In the genomic region with DNA sequence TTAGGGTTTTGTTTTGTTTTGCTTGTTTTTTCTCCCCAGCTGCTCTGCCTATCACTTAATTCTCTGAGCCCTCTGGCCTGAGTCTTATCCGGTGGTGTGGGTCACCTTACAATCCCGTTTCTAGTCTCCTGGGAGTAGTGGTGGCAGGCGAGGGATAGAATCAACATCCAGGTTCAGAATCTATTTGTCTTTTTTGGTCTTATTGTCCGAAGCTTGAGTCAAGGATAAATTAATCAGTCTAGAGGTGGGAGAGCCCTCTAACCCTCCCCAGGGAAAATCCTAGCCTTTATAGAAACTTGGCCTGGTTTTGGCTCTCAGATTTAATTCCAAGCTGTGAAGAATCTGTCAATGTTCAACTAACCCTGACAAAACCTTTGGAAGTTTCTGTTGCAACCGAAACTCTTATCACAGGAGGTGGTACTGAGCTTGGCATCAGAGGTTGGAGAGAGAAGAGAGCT, we compare ENCODE assay signal across 17 cellular contexts.
A peak's percentile ranks its signal among the peaks of the same experiment; 100 is the strongest.
DNase-seq lines count a peak whose midpoint lies in the region; ATAC-seq and TF ChIP-seq lines count a peak whose summit lies in the region.
"Had no signal": no experiment of that assay in that cellular context is flagged by ENCODE, and none has a peak within 500 bp of the region (broad histone marks: within the 10 kb centered on the region; RNA-seq: fewer than 3 reads in every experiment).

No MANE protein-coding gene starts in this region.

- TF ChIP-seq CTCF in body of pancreas (IDR thresholded peaks at IDR 0.05) (no peak), stomach (IDR thresholded peaks at IDR 0.05) (no peak), GM10248 (IDR thresholded peaks at IDR 0.05; ENCODE audit: control extremely low read depth, extremely low read depth, low read depth, missing control alignments) (no peak)

- H4K5ac ChIP-seq in mesendoderm (ENCODE audit: low read length): no peak overlapping the region

- H3K36me3 ChIP-seq in body of pancreas (replicated peaks in 1 of 2; ENCODE audit: insufficient read depth in 1 of 2, low read depth in 2 of 2): no peaks in the 10 kb centered on the region
- no peaks in the 10 kb centered on the region for H3K36me3 ChIP-seq in mesendoderm (ENCODE audit: control insufficient read depth, insufficient read depth, low read length)
- H3K36me3 ChIP-seq in stomach: no peaks in the 10 kb centered on the region
- H3K36me3 ChIP-seq: suprapubic skin had no signal

- H3K4me3 Mint-ChIP-seq in activated T-helper 17 cell treated with anti-CD3 and anti-CD28 coated beads, Interleukin-2, amount 50 U/mL, for 72 hours: no peak overlapping the region
- H3K4me3 Mint-ChIP-seq: B cell; effector memory CD8-positive, alpha-beta T cell; natural killer cell; T-cell had no signal

- no peaks in the 10 kb centered on the region for H3K36me3 Mint-ChIP-seq in activated T-helper 17 cell treated with anti-CD3 and anti-CD28 coated beads, Interleukin-2, amount 50 U/mL, for 72 hours (ENCODE audit: low read depth)
- H3K36me3 Mint-ChIP-seq: natural killer cell had no signal

- no peak overlapping the region for H3K9ac ChIP-seq in mesendoderm (ENCODE audit: low read length)

- H2AK5ac ChIP-seq in mesendoderm (ENCODE audit: low read length): no peak overlapping the region

- no peaks in the 10 kb centered on the region for H3K4me1 Mint-ChIP-seq in activated T-helper 17 cell treated with anti-CD3 and anti-CD28 coated beads, Interleukin-2, amount 50 U/mL, for 72 hours
- H3K4me1 Mint-ChIP-seq: B cell had no signal

- H3K9me3 ChIP-seq in body of pancreas: no peaks in the 10 kb centered on the region
- H3K9me3 ChIP-seq in stomach: no peaks in the 10 kb centered on the region
- H3K9me3 ChIP-seq: suprapubic skin had no signal

- H4K8ac ChIP-seq in mesendoderm (ENCODE audit: low read depth, low read length): no peak overlapping the region

- H3K79me1 ChIP-seq in mesendoderm (ENCODE audit: low read length): no peaks in the 10 kb centered on the region

- H2BK120ac ChIP-seq in mesendoderm (ENCODE audit: low read depth, low read length): no peak overlapping the region

- no peaks in the 10 kb centered on the region for H3K9me3 Mint-ChIP-seq in activated T-helper 17 cell treated with anti-CD3 and anti-CD28 coated beads, Interleukin-2, amount 50 U/mL, for 72 hours
- H3K9me3 Mint-ChIP-seq: effector memory CD8-positive, alpha-beta T cell; natural killer cell; T-cell had no signal

- H3K27ac Mint-ChIP-seq in activated T-helper 17 cell treated with anti-CD3 and anti-CD28 coated beads, Interleukin-2, amount 50 U/mL, for 72 hours: no peak overlapping the region
- H3K27ac Mint-ChIP-seq: B cell, T-cell had no signal

- no peak overlapping the region for H3K4me2 ChIP-seq in mesendoderm (ENCODE audit: low read length)

- H2BK15ac ChIP-seq in mesendoderm (replicated peaks; ENCODE audit: low read depth): no peak overlapping the region

- peak overlapping the region; percentile 70 to 83 (median 80) for H3K27ac ChIP-seq in body of pancreas
- H3K27ac ChIP-seq in mesendoderm (ENCODE audit: low read depth, low read length): no peak overlapping the region
- peak overlapping the region; percentile 19 to 71 (median 52) for H3K27ac ChIP-seq in stomach
- H3K27ac ChIP-seq: suprapubic skin had no signal

- H3K23ac ChIP-seq in mesendoderm (ENCODE audit: low read length): no peak overlapping the region

- H3K27me3 Mint-ChIP-seq in activated T-helper 17 cell treated with anti-CD3 and anti-CD28 coated beads, Interleukin-2, amount 50 U/mL, for 72 hours: no peaks in the 10 kb centered on the region
- H3K27me3 Mint-ChIP-seq: B cell; effector memory CD8-positive, alpha-beta T cell; T-cell had no signal

- intact Hi-C loops in body of pancreas (cut with DNase I) (no loop called here), stomach (cut with DNase I; ENCODE audit: low total_unique reads) (no loop called here)

- H2BK5ac ChIP-seq in mesendoderm (ENCODE audit: low read length): no peak overlapping the region

- H3K27me3 ChIP-seq in body of pancreas (no peaks in the 10 kb centered on the region), mesendoderm (ENCODE audit: insufficient read depth, low read length, poor library complexity) (no peaks in the 10 kb centered on the region), stomach (no peaks in the 10 kb centered on the region)
- H3K27me3 ChIP-seq: suprapubic skin had no signal

- POLR2A ChIA-PET in GM10248 (lab: Yijun Ruan, JAX): no interaction called here

- H3K4me1 ChIP-seq in body of pancreas: peaks cover 69% of the 10 kb centered on the region
- no peaks in the 10 kb centered on the region for H3K4me1 ChIP-seq in mesendoderm (ENCODE audit: control insufficient read depth, low read depth, low read length)
- H3K4me1 ChIP-seq in stomach: peaks cover 10 to 16% (median 12%) of the 10 kb centered on the region in 4 donors
- H3K4me1 ChIP-seq: suprapubic skin had no signal

- ATAC-seq in body of pancreas: peak; percentile 92
- no peak for ATAC-seq in activated T-helper 17 cell treated with anti-CD3 and anti-CD28 coated beads, Interleukin-2, amount 50 U/mL, for 72 hours (replicated peaks)
- ATAC-seq: effector memory CD8-positive, alpha-beta T cell; left ventricle myocardium superior; natural killer cell; T-cell had no signal

- no peak overlapping the region for H3K4me3 ChIP-seq in body of pancreas
- H3K4me3 ChIP-seq in mesendoderm (ENCODE audit: low read length): no peak overlapping the region
- H3K4me3 ChIP-seq in stomach: no peak overlapping the region
- H3K4me3 ChIP-seq: suprapubic skin had no signal

- no peak overlapping the region for H3K4ac ChIP-seq in mesendoderm (ENCODE audit: low read depth, low read length)

- TF ChIP-seq POLR2A in body of pancreas (IDR thresholded peaks at IDR 0.05) (peak in 2 of 3 donors; percentile 34 to 54), stomach (IDR thresholded peaks at IDR 0.05) (no peak)

- TF ChIP-seq EP300 in stomach (IDR thresholded peaks at IDR 0.05): no peak

- H3K79me2 ChIP-seq in mesendoderm (ENCODE audit: control insufficient read depth, insufficient read depth, low read length): no peaks in the 10 kb centered on the region

- no peak overlapping the region for H3K56ac ChIP-seq in mesendoderm (ENCODE audit: low read length)

- WGBS in body of pancreas, 2 donors: 7 to 9% methylated on average over 5 of the region's 5 CpGs
- no CpG with 5 or more reads among the region's 5 CpGs for WGBS in mesendoderm (ENCODE audit: extremely low coverage, insufficient coverage, low lambda C conversion rate)
- WGBS in stomach, 5 donors: 28 to 46% (median 41%) methylated on average over 5 of the region's 5 CpGs

- DNase-seq in NCI-H1092 (lab: John Stamatoyannopoulos, UW) (peak; percentile 2), body of pancreas (peak; percentile 33 to 62 (median 46)), mesendoderm (peak; percentile 28), stomach (no peak), GM10248 (ENCODE audit: extremely low spot score) (no peak), foreskin melanocyte (no peak)
- DNase-seq: caudate nucleus; effector memory CD8-positive, alpha-beta T cell; H7; left ventricle myocardium superior; natural killer cell; NCI-H187 treated with DMSO at 0.1 percent for 48 hours; NK-92 treated with Interleukin-12 subunit alpha and Interleukin-12 subunit beta, amount 100 ng/mL, for 24 hours; T-cell had no signal

- no peak overlapping the region for H3K18ac ChIP-seq in mesendoderm (ENCODE audit: low read length)

- CTCF ChIA-PET in GM10248 (lab: Yijun Ruan, JAX): interaction anchor here (1.4 to 1.7 kb wide), 3 partner anchors 12 to 18 kb away, joined by 4 to 7 read pairs (median 6); no protein-coding TSS in a partner anchor

Comparison
In these comparisons a context has a peak if more than half of its experiments do, and no peak if none do; other contexts are left out.
1. DNase-seq: peak in NCI-H1092 (single experiment), body of pancreas (4 of 4) and mesendoderm (single experiment); none in stomach (single experiment), GM10248 (single experiment) and foreskin melanocyte (single experiment).
2. POLR2A ChIP-seq: peak in body of pancreas (2 of 3); none in stomach (0 of 4).